ENCODE assay signal across 1 cellular context in the genomic region with DNA sequence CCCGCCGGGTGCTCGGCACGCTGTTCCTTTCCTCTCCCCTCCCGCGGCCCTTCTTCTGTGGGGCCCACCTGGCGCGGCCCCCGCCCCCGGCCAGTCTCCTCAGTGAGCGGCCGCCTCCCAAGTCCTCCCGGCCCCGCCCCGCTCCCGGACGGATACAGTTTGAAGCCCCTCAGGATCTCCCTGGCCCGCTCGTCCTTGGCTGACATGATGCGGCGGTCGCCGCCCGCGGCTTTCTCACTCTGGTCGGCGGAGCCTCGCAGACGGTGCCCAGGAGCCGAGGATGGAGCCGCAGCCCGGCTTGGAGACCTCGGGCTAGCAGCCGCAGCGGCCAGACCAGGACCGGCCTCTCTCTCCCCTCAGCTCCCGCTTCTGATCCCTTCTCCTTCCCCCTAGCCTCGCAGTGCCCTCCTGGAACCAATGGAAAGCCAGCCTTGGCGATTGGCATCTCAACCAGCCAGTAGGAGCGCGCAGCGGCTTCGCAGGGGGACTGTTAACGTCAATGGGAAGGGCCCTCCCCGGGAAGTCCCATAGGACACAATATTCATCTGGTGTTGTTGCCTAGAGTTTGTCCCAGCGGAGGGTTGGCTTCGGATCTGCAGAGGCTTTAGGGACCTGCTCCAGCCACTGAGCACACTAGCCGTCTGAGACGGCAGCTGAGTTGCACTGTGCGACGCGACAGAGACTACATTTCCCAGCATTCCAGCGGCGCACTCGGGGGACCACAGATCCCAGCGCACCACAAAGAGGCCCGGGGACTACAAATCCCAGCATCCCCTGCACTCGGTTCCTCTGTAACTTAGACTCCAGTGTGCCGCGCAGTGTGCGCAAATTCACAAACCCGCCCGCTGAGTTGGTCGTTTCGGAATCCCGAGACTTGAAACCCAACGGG.
TF ChIP-seq lines count a peak whose summit lies in the region.

A gene (minus strand): TSS at position 374 of the 889 bp plus-strand sequence. CDS start 168 bp downstream, at position 206.

TF ChIP-seq in GM12878, 131 proteins besides CTCF, POLR2A, EP300 and RAD21 (continued from another document and continues in another):
- TF ChIP-seq HCFC1 (IDR thresholded peaks at IDR 0.05; ENCODE audit: low read length) (peak; percentile 98), BMI1 (IDR thresholded peaks at IDR 0.05; ENCODE audit: borderline replicate concordance) (no peak), KAT2A (conservative IDR thresholded peaks at IDR 0.05; ENCODE audit: control insufficient read depth, low read depth, low read length) (no peak), JUND (IDR thresholded peaks at IDR 0.05; ENCODE audit: low read depth, low read length) (no peak), ZNF384 (IDR thresholded peaks at IDR 0.05; ENCODE audit: borderline replicate concordance, low read depth, low read length) (no peak), RUNX3 (IDR thresholded peaks at IDR 0.05; ENCODE audit: low read length) (peak; percentile 91), ZNF622 (IDR thresholded peaks at IDR 0.05) (no peak), MTA3 (IDR thresholded peaks at IDR 0.05; ENCODE audit: borderline replicate concordance, low read length) (no peak), MYC (IDR thresholded peaks at IDR 0.05; ENCODE audit: insufficient read depth, insufficient read length, insufficient replicate concordance, low read length, severe bottlenecking) (no peak), SMAD1 (IDR thresholded peaks at IDR 0.05; ENCODE audit: low read depth, partially characterized antibody) (no peak), CBX3 (IDR thresholded peaks at IDR 0.05; ENCODE audit: borderline replicate concordance, low read depth) (no peak), NFYA (IDR thresholded peaks at IDR 0.05; ENCODE audit: borderline replicate concordance, low read depth, low read length) (peak; percentile 74), SP1 (IDR thresholded peaks at IDR 0.05; ENCODE audit: low read depth, low read length) (peak; percentile 99), SUZ12 (IDR thresholded peaks at IDR 0.05; ENCODE audit: unreplicated experiment) (no peak), SIX5 (IDR thresholded peaks at IDR 0.05; ENCODE audit: low read depth, low read length, severe bottlenecking) (peak; percentile 98), BRCA1 (IDR thresholded peaks at IDR 0.05; ENCODE audit: low read depth, low read length) (no peak), SPI1 (IDR thresholded peaks at IDR 0.05; ENCODE audit: borderline replicate concordance, insufficient read depth, low read depth, low read length) (no peak), ZZZ3 (IDR thresholded peaks at IDR 0.05; ENCODE audit: control insufficient read depth, insufficient read length, low read depth) (no peak), YY1 (IDR thresholded peaks at IDR 0.05; ENCODE audit: low read depth, low read length) (peak; percentile 84), IRF4 (IDR thresholded peaks at IDR 0.05; ENCODE audit: low read depth, low read length) (peak; percentile 52; the same call in 1 of the 2 replicates), MXI1 (IDR thresholded peaks at IDR 0.05; ENCODE audit: low read depth, low read length) (peak; percentile 53), MEF2A (IDR thresholded peaks at IDR 0.05; ENCODE audit: insufficient read depth, low read depth, low read length) (no peak), CREM (IDR thresholded peaks at IDR 0.05; ENCODE audit: low read depth) (peak; percentile 94), DPF2 (IDR thresholded peaks at IDR 0.05) (peak; percentile 99), PML (IDR thresholded peaks at IDR 0.05; ENCODE audit: low read length) (no peak), IKZF1 (conservative IDR thresholded peaks at IDR 0.05) (peak; percentile 98), POLR2AphosphoS5 (IDR thresholded peaks at IDR 0.05; ENCODE audit: low read length) (peak; percentile 80), EZH2 (IDR thresholded peaks at IDR 0.05; ENCODE audit: borderline replicate concordance, control insufficient read depth, low read depth, low read length) (no peak), MYB (IDR thresholded peaks at IDR 0.05; ENCODE audit: borderline replicate concordance, low read depth, low read length) (no peak), NFIC (IDR thresholded peaks at IDR 0.05; ENCODE audit: low read depth, low read length) (no peak), POU2F2 (IDR thresholded peaks at IDR 0.05; ENCODE audit: borderline replicate concordance, low read depth, low read length) (peak; percentile 51), JUNB (IDR thresholded peaks at IDR 0.05) (no peak), CBFB (IDR thresholded peaks at IDR 0.05; ENCODE audit: low read depth) (peak; percentile 78; the same call in 1 of the 2 replicates), POLR2AphosphoS2 (IDR thresholded peaks at IDR 0.05; ENCODE audit: low read depth, low read length) (0 out of 2 replicates have a peak, but pooled peaks have one; percentile 53), RB1 (IDR thresholded peaks at IDR 0.05; ENCODE audit: borderline replicate concordance) (no peak), TBL1XR1 (IDR thresholded peaks at IDR 0.05; ENCODE audit: low read depth, low read length) (no peak)
- TF ChIP-seq, protein P1, sequence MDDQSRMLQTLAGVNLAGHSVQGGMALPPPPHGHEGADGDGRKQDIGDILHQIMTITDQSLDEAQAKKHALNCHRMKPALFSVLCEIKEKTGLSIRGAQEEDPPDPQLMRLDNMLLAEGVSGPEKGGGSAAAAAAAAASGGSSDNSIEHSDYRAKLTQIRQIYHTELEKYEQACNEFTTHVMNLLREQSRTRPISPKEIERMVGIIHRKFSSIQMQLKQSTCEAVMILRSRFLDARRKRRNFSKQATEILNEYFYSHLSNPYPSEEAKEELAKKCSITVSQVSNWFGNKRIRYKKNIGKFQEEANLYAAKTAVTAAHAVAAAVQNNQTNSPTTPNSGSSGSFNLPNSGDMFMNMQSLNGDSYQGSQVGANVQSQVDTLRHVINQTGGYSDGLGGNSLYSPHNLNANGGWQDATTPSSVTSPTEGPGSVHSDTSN (IDR thresholded peaks at IDR 0.05; ENCODE audit: insufficient replicate concordance, low read depth, low read length) = peak; percentile 100
- TF ChIP-seq, protein P2, sequence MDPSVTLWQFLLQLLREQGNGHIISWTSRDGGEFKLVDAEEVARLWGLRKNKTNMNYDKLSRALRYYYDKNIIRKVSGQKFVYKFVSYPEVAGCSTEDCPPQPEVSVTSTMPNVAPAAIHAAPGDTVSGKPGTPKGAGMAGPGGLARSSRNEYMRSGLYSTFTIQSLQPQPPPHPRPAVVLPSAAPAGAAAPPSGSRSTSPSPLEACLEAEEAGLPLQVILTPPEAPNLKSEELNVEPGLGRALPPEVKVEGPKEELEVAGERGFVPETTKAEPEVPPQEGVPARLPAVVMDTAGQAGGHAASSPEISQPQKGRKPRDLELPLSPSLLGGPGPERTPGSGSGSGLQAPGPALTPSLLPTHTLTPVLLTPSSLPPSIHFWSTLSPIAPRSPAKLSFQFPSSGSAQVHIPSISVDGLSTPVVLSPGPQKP (IDR thresholded peaks at IDR 0.05; ENCODE audit: low read depth, low read length) = peak; percentile 63
- TF ChIP-seq, protein P3, sequence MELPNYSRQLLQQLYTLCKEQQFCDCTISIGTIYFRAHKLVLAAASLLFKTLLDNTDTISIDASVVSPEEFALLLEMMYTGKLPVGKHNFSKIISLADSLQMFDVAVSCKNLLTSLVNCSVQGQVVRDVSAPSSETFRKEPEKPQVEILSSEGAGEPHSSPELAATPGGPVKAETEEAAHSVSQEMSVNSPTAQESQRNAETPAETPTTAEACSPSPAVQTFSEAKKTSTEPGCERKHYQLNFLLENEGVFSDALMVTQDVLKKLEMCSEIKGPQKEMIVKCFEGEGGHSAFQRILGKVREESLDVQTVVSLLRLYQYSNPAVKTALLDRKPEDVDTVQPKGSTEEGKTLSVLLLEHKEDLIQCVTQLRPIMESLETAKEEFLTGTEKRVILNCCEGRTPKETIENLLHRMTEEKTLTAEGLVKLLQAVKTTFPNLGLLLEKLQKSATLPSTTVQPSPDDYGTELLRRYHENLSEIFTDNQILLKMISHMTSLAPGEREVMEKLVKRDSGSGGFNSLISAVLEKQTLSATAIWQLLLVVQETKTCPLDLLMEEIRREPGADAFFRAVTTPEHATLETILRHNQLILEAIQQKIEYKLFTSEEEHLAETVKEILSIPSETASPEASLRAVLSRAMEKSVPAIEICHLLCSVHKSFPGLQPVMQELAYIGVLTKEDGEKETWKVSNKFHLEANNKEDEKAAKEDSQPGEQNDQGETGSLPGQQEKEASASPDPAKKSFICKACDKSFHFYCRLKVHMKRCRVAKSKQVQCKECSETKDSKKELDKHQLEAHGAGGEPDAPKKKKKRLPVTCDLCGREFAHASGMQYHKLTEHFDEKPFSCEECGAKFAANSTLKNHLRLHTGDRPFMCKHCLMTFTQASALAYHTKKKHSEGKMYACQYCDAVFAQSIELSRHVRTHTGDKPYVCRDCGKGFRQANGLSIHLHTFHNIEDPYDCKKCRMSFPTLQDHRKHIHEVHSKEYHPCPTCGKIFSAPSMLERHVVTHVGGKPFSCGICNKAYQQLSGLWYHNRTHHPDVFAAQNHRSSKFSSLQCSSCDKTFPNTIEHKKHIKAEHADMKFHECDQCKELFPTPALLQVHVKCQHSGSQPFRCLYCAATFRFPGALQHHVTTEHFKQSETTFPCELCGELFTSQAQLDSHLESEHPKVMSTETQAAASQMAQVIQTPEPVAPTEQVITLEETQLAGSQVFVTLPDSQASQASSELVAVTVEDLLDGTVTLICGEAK (IDR thresholded peaks at IDR 0.05; ENCODE audit: borderline replicate concordance) = peak; percentile 89
- TF ChIP-seq, protein P4, sequence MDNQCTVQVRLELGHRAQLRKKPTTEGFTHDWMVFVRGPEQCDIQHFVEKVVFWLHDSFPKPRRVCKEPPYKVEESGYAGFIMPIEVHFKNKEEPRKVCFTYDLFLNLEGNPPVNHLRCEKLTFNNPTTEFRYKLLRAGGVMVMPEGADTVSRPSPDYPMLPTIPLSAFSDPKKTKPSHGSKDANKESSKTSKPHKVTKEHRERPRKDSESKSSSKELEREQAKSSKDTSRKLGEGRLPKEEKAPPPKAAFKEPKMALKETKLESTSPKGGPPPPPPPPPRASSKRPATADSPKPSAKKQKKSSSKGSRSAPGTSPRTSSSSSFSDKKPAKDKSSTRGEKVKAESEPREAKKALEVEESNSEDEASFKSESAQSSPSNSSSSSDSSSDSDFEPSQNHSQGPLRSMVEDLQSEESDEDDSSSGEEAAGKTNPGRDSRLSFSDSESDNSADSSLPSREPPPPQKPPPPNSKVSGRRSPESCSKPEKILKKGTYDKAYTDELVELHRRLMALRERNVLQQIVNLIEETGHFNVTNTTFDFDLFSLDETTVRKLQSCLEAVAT (IDR thresholded peaks at IDR 0.05) = no peak
- TF ChIP-seq, protein P5, sequence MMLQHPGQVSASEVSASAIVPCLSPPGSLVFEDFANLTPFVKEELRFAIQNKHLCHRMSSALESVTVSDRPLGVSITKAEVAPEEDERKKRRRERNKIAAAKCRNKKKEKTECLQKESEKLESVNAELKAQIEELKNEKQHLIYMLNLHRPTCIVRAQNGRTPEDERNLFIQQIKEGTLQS (IDR thresholded peaks at IDR 0.05; ENCODE audit: borderline replicate concordance, extremely low read depth, low read depth, low read length) = 0 out of 2 replicates have a peak, but pooled peaks have one; percentile 4
- TF ChIP-seq, protein P6, sequence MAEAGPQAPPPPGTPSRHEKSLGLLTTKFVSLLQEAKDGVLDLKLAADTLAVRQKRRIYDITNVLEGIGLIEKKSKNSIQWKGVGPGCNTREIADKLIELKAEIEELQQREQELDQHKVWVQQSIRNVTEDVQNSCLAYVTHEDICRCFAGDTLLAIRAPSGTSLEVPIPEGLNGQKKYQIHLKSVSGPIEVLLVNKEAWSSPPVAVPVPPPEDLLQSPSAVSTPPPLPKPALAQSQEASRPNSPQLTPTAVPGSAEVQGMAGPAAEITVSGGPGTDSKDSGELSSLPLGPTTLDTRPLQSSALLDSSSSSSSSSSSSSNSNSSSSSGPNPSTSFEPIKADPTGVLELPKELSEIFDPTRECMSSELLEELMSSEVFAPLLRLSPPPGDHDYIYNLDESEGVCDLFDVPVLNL (IDR thresholded peaks at IDR 0.05; ENCODE audit: low read depth, low read length) = 0 out of 2 replicates have a peak, but pooled peaks have one; percentile 29
- TF ChIP-seq, protein P7, sequence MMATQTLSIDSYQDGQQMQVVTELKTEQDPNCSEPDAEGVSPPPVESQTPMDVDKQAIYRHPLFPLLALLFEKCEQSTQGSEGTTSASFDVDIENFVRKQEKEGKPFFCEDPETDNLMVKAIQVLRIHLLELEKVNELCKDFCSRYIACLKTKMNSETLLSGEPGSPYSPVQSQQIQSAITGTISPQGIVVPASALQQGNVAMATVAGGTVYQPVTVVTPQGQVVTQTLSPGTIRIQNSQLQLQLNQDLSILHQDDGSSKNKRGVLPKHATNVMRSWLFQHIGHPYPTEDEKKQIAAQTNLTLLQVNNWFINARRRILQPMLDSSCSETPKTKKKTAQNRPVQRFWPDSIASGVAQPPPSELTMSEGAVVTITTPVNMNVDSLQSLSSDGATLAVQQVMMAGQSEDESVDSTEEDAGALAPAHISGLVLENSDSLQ (IDR thresholded peaks at IDR 0.05) = peak; percentile 99
- TF ChIP-seq, protein P8, sequence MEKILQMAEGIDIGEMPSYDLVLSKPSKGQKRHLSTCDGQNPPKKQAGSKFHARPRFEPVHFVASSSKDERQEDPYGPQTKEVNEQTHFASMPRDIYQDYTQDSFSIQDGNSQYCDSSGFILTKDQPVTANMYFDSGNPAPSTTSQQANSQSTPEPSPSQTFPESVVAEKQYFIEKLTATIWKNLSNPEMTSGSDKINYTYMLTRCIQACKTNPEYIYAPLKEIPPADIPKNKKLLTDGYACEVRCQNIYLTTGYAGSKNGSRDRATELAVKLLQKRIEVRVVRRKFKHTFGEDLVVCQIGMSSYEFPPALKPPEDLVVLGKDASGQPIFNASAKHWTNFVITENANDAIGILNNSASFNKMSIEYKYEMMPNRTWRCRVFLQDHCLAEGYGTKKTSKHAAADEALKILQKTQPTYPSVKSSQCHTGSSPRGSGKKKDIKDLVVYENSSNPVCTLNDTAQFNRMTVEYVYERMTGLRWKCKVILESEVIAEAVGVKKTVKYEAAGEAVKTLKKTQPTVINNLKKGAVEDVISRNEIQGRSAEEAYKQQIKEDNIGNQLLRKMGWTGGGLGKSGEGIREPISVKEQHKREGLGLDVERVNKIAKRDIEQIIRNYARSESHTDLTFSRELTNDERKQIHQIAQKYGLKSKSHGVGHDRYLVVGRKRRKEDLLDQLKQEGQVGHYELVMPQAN (conservative IDR thresholded peaks at IDR 0.05) = peak; percentile 87
